ENCODE assay signal across 7 cellular contexts in genomic region chr1:30095051-30095450, GRCh38.
"Had no signal": no experiment of that assay in that cellular context is flagged by ENCODE, and none has a peak within 500 bp of the region (broad histone marks: within the 10 kb centered on the region; RNA-seq: fewer than 3 reads in every experiment).

No MANE protein-coding gene starts in this region.

- H3K27ac Mint-ChIP-seq: GM23338, HFFc6 had no signal

- H3K4me3 ChIP-seq: GM23248, GM23338, HAP-1 had no signal

- DNase-seq: GM23248, GOT3, HCEC 1CT, HFFc6 had no signal

- H3K27ac ChIP-seq: GM23248 had no signal

- H3K9ac ChIP-seq: GM23248 had no signal

- H2AFZ ChIP-seq: GM23248, GM23338 had no signal

- H3K4me1 ChIP-seq: HAP-1 had no signal

- H3K4me2 ChIP-seq: GM23338 had no signal

- H3K4me1 Mint-ChIP-seq: GM23338 had no signal

- H3K36me3 ChIP-seq: HAP-1 had no signal

- H3K4me3 Mint-ChIP-seq: GM23338, HFFc6 had no signal

- ATAC-seq: GM23338, HCT116 had no signal
